ENCODE assay signal across 27 cellular contexts in the genomic region with DNA sequence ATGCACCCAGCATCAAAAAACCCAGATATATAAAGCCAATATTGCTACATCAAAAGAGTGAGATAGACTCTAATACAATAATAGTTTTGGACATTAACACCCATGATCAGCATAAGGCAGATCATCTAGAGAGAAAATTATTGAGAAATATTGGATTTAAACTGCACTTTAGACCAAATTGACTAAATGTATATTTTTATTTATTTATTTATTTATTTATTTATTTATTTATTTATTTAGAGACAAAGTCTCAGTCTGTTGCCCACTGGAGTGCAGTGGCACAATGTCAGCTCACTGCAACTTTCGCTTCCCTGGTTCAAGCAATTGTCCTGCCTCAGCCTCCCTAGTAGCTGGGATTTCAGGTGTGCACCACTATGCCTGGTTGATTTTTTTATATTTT.
"Had no signal": no experiment of that assay in that cellular context is flagged by ENCODE, and none has a peak within 500 bp of the region (broad histone marks: within the 10 kb centered on the region; RNA-seq: fewer than 3 reads in every experiment).

No MANE protein-coding gene starts in this region.

- H3K36me3 ChIP-seq: stomach, suprapubic skin, thoracic aorta, thyroid gland, tibial artery, tibial nerve, transverse colon, upper lobe of left lung, upper lobe of right lung, uterus, vagina had no signal

- ATAC-seq: stimulated activated effector memory CD8-positive, alpha-beta T cell treated with anti-CD3 and anti-CD28 coated beads, Interleukin-12 subunit alpha, Interleukin-12 subunit beta, amount 100 ng/mL, for 72 hours; stimulated activated memory B cell treated with anti-CD40 and anti-IgM and Interleukin-4, amounts not matched to agents 10 μg/mL and 1 μg/mL and 100 μg/mL, for 72 hours; stimulated activated naive B cell treated with anti-CD40 and anti-IgM and Interleukin-4, amounts not matched to agents 10 μg/mL and 1 μg/mL and 100 μg/mL, for 72 hours; stimulated activated naive CD8-positive, alpha-beta T cell treated with anti-CD3 and anti-CD28 coated beads, Interleukin-15, amount 100 ng/mL, for 72 hours; stimulated activated naive CD8-positive, alpha-beta T cell treated with anti-CD3 and anti-CD28 coated beads, Interleukin-15, Interleukin-2, amounts not matched to agents 100 U/mL and 50 U/mL, for 24 hours; upper lobe of right lung had no signal

- H3K4me3 ChIP-seq: stomach, suprapubic skin, testis, thoracic aorta, thyroid gland, tibial artery, tibial nerve, transverse colon, upper lobe of left lung, upper lobe of right lung, uterus, vagina had no signal

- H3K9me3 ChIP-seq: suprapubic skin, testis, thoracic aorta, thyroid gland, tibial artery, transverse colon, upper lobe of right lung, uterus, vagina had no signal

- H3K27ac ChIP-seq: stomach, suprapubic skin, testis, thoracic aorta, thyroid gland, tibial artery, tibial nerve, transverse colon, upper lobe of left lung, upper lobe of right lung, uterus, vagina had no signal

- FAIRE-seq: urothelium cell line had no signal

- H3K4me1 ChIP-seq: stomach, suprapubic skin, testis, thyroid gland, tibial artery, tibial nerve, transverse colon, upper lobe of left lung, upper lobe of right lung, uterus, vagina had no signal

- DNase-seq: stimulated activated CD4-positive, alpha-beta T cell treated with anti-CD3 and anti-CD28 coated beads, Interleukin-2, amount 100 ng/mL, for 48 hours; stimulated activated CD4-positive, alpha-beta T cell treated with anti-CD3 and anti-CD28 coated beads, Interleukin-4, amount 100 ng/mL, for 1 hour; stimulated activated CD4-positive, alpha-beta T cell treated with anti-CD3 and anti-CD28 coated beads, Interleukin-4, amount 100 ng/mL, for 24 hours; stimulated activated CD4-positive, alpha-beta T cell treated with anti-CD3 and anti-CD28 coated beads, Interleukin-4, amount 100 ng/mL, for 4 hours; stimulated activated CD8-positive, alpha-beta memory T cell treated with anti-CD3 and anti-CD28 coated beads, Interleukin-4, amount 100 ng/mL, for 48 hours; stimulated activated naive B cell treated with anti-CD40 and anti-IgM and Interleukin-4, amounts not matched to agents 10 μg/mL and 1 μg/mL and 100 μg/mL, for 72 hours; stimulated activated naive CD4-positive, alpha-beta T cell; stimulated activated naive CD4-positive, alpha-beta T cell treated with Interleukin-2 at 50 U/mL for 16 hours; stimulated activated naive CD8-positive, alpha-beta T cell treated with anti-CD3 and anti-CD28 coated beads, Interleukin-15, amount 100 ng/mL, for 72 hours; stimulated activated naive CD8-positive, alpha-beta T cell treated with anti-CD3 and anti-CD28 coated beads, Interleukin-15, Interleukin-2, amounts not matched to agents 100 U/mL and 50 U/mL, for 24 hours; stomach; substantia nigra; testis; thyroid gland; tibial artery; transverse colon; trophoblast cell; upper lobe of left lung; upper lobe of right lung; uterus had no signal
